ENCODE assay signal across 19 cellular contexts in the genomic region with DNA sequence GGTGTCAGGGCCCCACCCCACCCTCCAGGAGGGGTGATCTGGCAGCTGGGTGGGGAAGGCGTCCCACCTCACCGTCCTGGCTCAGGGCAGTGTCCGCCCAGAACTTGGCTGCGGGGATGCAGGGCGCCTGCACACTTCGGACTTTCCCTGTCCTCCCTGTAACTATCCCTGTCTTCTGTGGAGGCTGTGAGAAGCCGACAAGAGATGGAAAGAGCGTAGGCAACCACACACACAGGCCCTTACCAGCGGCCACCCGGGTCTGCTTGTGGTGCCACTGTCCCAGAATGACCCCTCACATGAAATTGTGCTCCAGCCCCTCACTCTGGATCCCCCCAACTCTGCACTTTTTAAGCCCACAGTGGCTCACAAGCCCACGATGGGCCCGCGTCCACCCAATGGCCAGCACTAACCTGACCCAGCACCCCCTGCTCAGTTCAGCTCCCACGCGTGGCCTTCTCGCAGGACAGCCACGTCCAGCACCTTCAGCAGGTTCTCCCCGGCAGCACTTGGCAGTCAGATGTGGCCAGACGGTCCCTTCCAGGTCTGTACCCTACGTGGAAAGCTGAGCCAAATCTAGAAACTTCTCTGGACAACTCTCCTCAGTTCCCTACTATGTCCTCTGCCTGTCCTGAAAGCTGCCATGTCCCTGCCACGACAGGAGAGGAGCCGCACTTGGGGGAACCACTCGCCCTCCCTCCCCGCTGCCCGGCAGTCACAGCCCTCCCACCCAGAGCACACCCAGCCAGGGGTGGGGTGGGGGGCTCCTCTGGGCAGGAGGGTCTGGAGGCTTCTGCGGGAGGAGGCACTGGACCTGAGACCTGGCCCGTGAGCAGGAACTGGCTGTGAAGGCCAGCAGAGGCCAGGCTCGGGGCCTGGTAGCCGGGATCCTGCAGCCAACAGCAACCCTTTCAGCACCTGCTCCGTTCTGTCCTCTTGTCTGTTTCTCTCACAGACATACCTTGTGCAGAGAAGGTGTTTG.
"Had no signal": no experiment of that assay in that cellular context is flagged by ENCODE, and none has a peak within 500 bp of the region (broad histone marks: within the 10 kb centered on the region; RNA-seq: fewer than 3 reads in every experiment).

No MANE protein-coding gene starts in this region.

- H3K27ac Mint-ChIP-seq: activated CD4-positive, alpha-beta T cell treated with anti-CD3 and anti-CD28 coated beads, Interleukin-2, amount 10 ng/mL, durations not matched to agents 7 days and 5 days; activated naive CD4-positive, alpha-beta T cell treated with anti-CD3 and anti-CD28 coated beads, Interleukin-2, amount 10 ng/mL, durations not matched to agents 7 days and 5 days; activated naive CD8-positive, alpha-beta T cell treated with anti-CD3 and anti-CD28 coated beads, Interleukin-2, amount 50 U/mL, for 24 hours; immature natural killer cell; natural killer cell; stimulated activated memory B cell treated with anti-CD40 and anti-IgM and Interleukin-4, amounts not matched to agents 10 μg/mL and 1 μg/mL and 100 μg/mL, for 72 hours had no signal

- H3K4me3 ChIP-seq: coronary artery, lower lobe of right lung, prostate gland, right lobe of liver, thyroid gland had no signal

- H3K4me3 Mint-ChIP-seq: activated CD4-positive, alpha-beta T cell treated with anti-CD3 and anti-CD28 coated beads, Interleukin-2, amount 10 ng/mL, durations not matched to agents 7 days and 5 days; activated naive CD4-positive, alpha-beta T cell treated with anti-CD3 and anti-CD28 coated beads, Interleukin-2, amount 10 ng/mL, durations not matched to agents 7 days and 5 days; activated naive CD8-positive, alpha-beta T cell treated with anti-CD3 and anti-CD28 coated beads, Interleukin-2, amount 50 U/mL, for 24 hours; immature natural killer cell; natural killer cell; stimulated activated memory B cell treated with anti-CD40 and anti-IgM and Interleukin-4, amounts not matched to agents 10 μg/mL and 1 μg/mL and 100 μg/mL, for 72 hours had no signal

- DNase-seq: activated CD4-positive, alpha-beta T cell treated with anti-CD3 and anti-CD28 coated beads, Interleukin-2, amount 10 ng/mL, durations not matched to agents 7 days and 5 days; activated CD8-positive, alpha-beta memory T cell treated with anti-CD3 and anti-CD28 coated beads, Interleukin-2, amount 50 U/mL, for 4 hours; activated effector memory CD4-positive, alpha-beta T cell treated with Interleukin-2 at 50 U/mL for 16 hours; activated naive CD4-positive, alpha-beta T cell treated with anti-CD3 and anti-CD28 coated beads, Interleukin-2, amount 10 ng/mL, durations not matched to agents 7 days and 5 days; activated naive CD8-positive, alpha-beta T cell treated with anti-CD3 and anti-CD28 coated beads, Interleukin-2, amount 50 U/mL, for 24 hours; activated T-cell treated with anti-CD3 and anti-CD28 coated beads, Interleukin-2, amount 50 U/mL, for 48 hours; brain microvascular endothelial cell; foreskin melanocyte; immature natural killer cell; lower lobe of right lung; natural killer cell; right lobe of liver; stimulated activated CD4-positive, alpha-beta T cell treated with anti-CD3 and anti-CD28 coated beads, Interleukin-4, amount 100 ng/mL, for 4 hours; T1000; thyroid gland had no signal

- H3K27me3 ChIP-seq: brain microvascular endothelial cell, right lobe of liver, thyroid gland had no signal

- H3K9me3 ChIP-seq: lower lobe of right lung, prostate gland, right lobe of liver, thyroid gland had no signal

- H3K36me3 ChIP-seq: brain microvascular endothelial cell, lower lobe of right lung, prostate gland, right lobe of liver, thyroid gland had no signal

- H3K4me1 Mint-ChIP-seq: activated CD4-positive, alpha-beta T cell treated with anti-CD3 and anti-CD28 coated beads, Interleukin-2, amount 10 ng/mL, durations not matched to agents 7 days and 5 days; activated naive CD4-positive, alpha-beta T cell treated with anti-CD3 and anti-CD28 coated beads, Interleukin-2, amount 10 ng/mL, durations not matched to agents 7 days and 5 days; activated naive CD8-positive, alpha-beta T cell treated with anti-CD3 and anti-CD28 coated beads, Interleukin-2, amount 50 U/mL, for 24 hours; immature natural killer cell had no signal

- H3K27me3 Mint-ChIP-seq: activated CD4-positive, alpha-beta T cell treated with anti-CD3 and anti-CD28 coated beads, Interleukin-2, amount 10 ng/mL, durations not matched to agents 7 days and 5 days; activated naive CD4-positive, alpha-beta T cell treated with anti-CD3 and anti-CD28 coated beads, Interleukin-2, amount 10 ng/mL, durations not matched to agents 7 days and 5 days; activated naive CD8-positive, alpha-beta T cell treated with anti-CD3 and anti-CD28 coated beads, Interleukin-2, amount 50 U/mL, for 24 hours; stimulated activated memory B cell treated with anti-CD40 and anti-IgM and Interleukin-4, amounts not matched to agents 10 μg/mL and 1 μg/mL and 100 μg/mL, for 72 hours had no signal

- ATAC-seq: activated CD4-positive, CD25-positive, alpha-beta regulatory T cell treated with anti-CD3 and anti-CD28 coated beads, Interleukin-2, amount 50 U/mL, for 24 hours; activated naive CD8-positive, alpha-beta T cell treated with anti-CD3 and anti-CD28 coated beads, Interleukin-2, amount 50 U/mL, for 24 hours; lower lobe of right lung; natural killer cell; right lobe of liver; stimulated activated memory B cell treated with anti-CD40 and anti-IgM and Interleukin-4, amounts not matched to agents 10 μg/mL and 1 μg/mL and 100 μg/mL, for 72 hours had no signal

- H3K36me3 Mint-ChIP-seq: activated naive CD4-positive, alpha-beta T cell treated with anti-CD3 and anti-CD28 coated beads, Interleukin-2, amount 10 ng/mL, durations not matched to agents 7 days and 5 days; immature natural killer cell; natural killer cell; stimulated activated memory B cell treated with anti-CD40 and anti-IgM and Interleukin-4, amounts not matched to agents 10 μg/mL and 1 μg/mL and 100 μg/mL, for 72 hours had no signal

- H3K4me1 ChIP-seq: lower lobe of right lung, prostate gland had no signal

- H3K9me3 Mint-ChIP-seq: activated CD4-positive, alpha-beta T cell treated with anti-CD3 and anti-CD28 coated beads, Interleukin-2, amount 10 ng/mL, durations not matched to agents 7 days and 5 days; activated naive CD4-positive, alpha-beta T cell treated with anti-CD3 and anti-CD28 coated beads, Interleukin-2, amount 10 ng/mL, durations not matched to agents 7 days and 5 days; activated naive CD8-positive, alpha-beta T cell treated with anti-CD3 and anti-CD28 coated beads, Interleukin-2, amount 50 U/mL, for 24 hours; immature natural killer cell; natural killer cell; stimulated activated memory B cell treated with anti-CD40 and anti-IgM and Interleukin-4, amounts not matched to agents 10 μg/mL and 1 μg/mL and 100 μg/mL, for 72 hours had no signal

- H3K27ac ChIP-seq: brain microvascular endothelial cell, coronary artery, lower lobe of right lung, prostate gland, right lobe of liver, thyroid gland had no signal
